In genomic region chr9:132986586-132986985, GRCh38 we compare ENCODE assay signal across 1 cellular context.
TF ChIP-seq lines count a peak whose summit lies in the region.

No MANE protein-coding gene starts in this region.

TF ChIP-seq in IMR-90, 13 proteins besides CTCF, POLR2A, EP300 and RAD21:
- TF ChIP-seq RFX5 (IDR thresholded peaks at IDR 0.05; ENCODE audit: low read depth, low read length) (no peak), RCOR1 (IDR thresholded peaks at IDR 0.05; ENCODE audit: insufficient replicate concordance, low read length) (no peak), CEBPB (IDR thresholded peaks at IDR 0.05; ENCODE audit: low read depth, low read length) (no peak), BHLHE40 (IDR thresholded peaks at IDR 0.05; ENCODE audit: low read depth, low read length) (no peak), FOS (IDR thresholded peaks at IDR 0.05; ENCODE audit: low read depth, low read length) (no peak)
